9 cellular contexts compared by ENCODE assay signal in genomic region chr22:50262460-50262911, GRCh38. TPM values are rescaled to one million over a fixed set of nuclear protein-coding genes. Genes with fewer than 3 reads are reported as not detected.
DNase-seq lines count a peak whose midpoint lies in the region; ATAC-seq and TF ChIP-seq lines count a peak whose summit lies in the region.
"Had no signal": no experiment of that assay in that cellular context is flagged by ENCODE, and none has a peak within 500 bp of the region (broad histone marks: within the 10 kb centered on the region; RNA-seq: fewer than 3 reads in every experiment).

No MANE protein-coding gene starts in this region.

- no peak for TF ChIP-seq RAD21 in Ishikawa (IDR thresholded peaks at IDR 0.05; ENCODE audit: low read depth)

- intact Hi-C loops in activated T-helper 2 cell treated with anti-CD3 and anti-CD28 coated beads, Interferon-gamma antibody, Interleukin-2, Interleukin-4, amounts not matched to agents 10 μg/mL and 5 μg/mL and 100 μg/mL, durations not matched to agents 14 hours and 24 hours and 36 hours (cut with micrococcal nuclease) = no loop called here

- TF ChIP-seq CTCF in nephron (IDR thresholded peaks at IDR 0.05; ENCODE audit: unreplicated experiment in 3 of 3) = no peak

- H3K27me3 Mint-ChIP-seq in T-helper 1 cell treated with Interleukin-12 subunit alpha and Interleukin-12 subunit beta and Interleukin-4 antibody, amounts not matched to agents 30 μg/mL and 1 μg/mL, for 36 hours (ENCODE audit: low read depth) = peaks cover 10% of the 10 kb centered on the region
- H3K27me3 Mint-ChIP-seq in activated T-helper 2 cell treated with anti-CD3 and anti-CD28 coated beads, Interferon-gamma antibody, Interleukin-2, Interleukin-4, amounts not matched to agents 10 μg/mL and 5 μg/mL and 100 μg/mL, durations not matched to agents 14 hours and 24 hours and 36 hours (ENCODE audit: low read depth) = peaks cover 9% of the 10 kb centered on the region
- H3K27me3 Mint-ChIP-seq in nephron (ENCODE audit: low read depth) = peaks cover 6% of the 10 kb centered on the region

- H3K36me3 Mint-ChIP-seq in T-helper 1 cell treated with Interleukin-12 subunit alpha and Interleukin-12 subunit beta and Interleukin-4 antibody, amounts not matched to agents 30 μg/mL and 1 μg/mL, for 36 hours (ENCODE audit: low read depth) = peaks cover 3% of the 10 kb centered on the region
- no peaks in the 10 kb centered on the region for H3K36me3 Mint-ChIP-seq in activated T-helper 2 cell treated with anti-CD3 and anti-CD28 coated beads, Interferon-gamma antibody, Interleukin-2, Interleukin-4, amounts not matched to agents 10 μg/mL and 5 μg/mL and 100 μg/mL, durations not matched to agents 14 hours and 24 hours and 36 hours (ENCODE audit: low read depth)
- H3K36me3 Mint-ChIP-seq in nephron (ENCODE audit: low read depth) = no peaks in the 10 kb centered on the region

- no peak for TF ChIP-seq EP300 in Ishikawa (IDR thresholded peaks at IDR 0.05; ENCODE audit: borderline replicate concordance)

- peak overlapping the region; percentile 9 for H3K27ac Mint-ChIP-seq in T-helper 1 cell treated with Interleukin-12 subunit alpha and Interleukin-12 subunit beta and Interleukin-4 antibody, amounts not matched to agents 30 μg/mL and 1 μg/mL, for 36 hours
- no peak overlapping the region for H3K27ac Mint-ChIP-seq in activated T-helper 2 cell treated with anti-CD3 and anti-CD28 coated beads, Interferon-gamma antibody, Interleukin-2, Interleukin-4, amounts not matched to agents 10 μg/mL and 5 μg/mL and 100 μg/mL, durations not matched to agents 14 hours and 24 hours and 36 hours
- H3K27ac Mint-ChIP-seq in nephron = no peak overlapping the region

- DNase-seq in T-helper 1 cell (no peak), AG08395 (ENCODE audit: low spot score) (no peak), mucosa of gallbladder (ENCODE audit: low spot score) (no peak)
- DNase-seq in activated T-helper 2 cell treated with anti-CD3 and anti-CD28 coated beads, Interferon-gamma antibody, Interleukin-2, Interleukin-4, amounts not matched to agents 10 μg/mL and 5 μg/mL and 100 μg/mL, durations not matched to agents 14 hours and 24 hours and 36 hours (ENCODE audit: low spot score) = no peak
- DNase-seq: NCI-H2081 treated with DMSO at 0.1 percent for 48 hours had no signal

- H3K4me3 Mint-ChIP-seq in T-helper 1 cell treated with Interleukin-12 subunit alpha and Interleukin-12 subunit beta and Interleukin-4 antibody, amounts not matched to agents 30 μg/mL and 1 μg/mL, for 36 hours = peak overlapping the region; percentile 70
- peak overlapping the region; percentile 69 for H3K4me3 Mint-ChIP-seq in activated T-helper 2 cell treated with anti-CD3 and anti-CD28 coated beads, Interferon-gamma antibody, Interleukin-2, Interleukin-4, amounts not matched to agents 10 μg/mL and 5 μg/mL and 100 μg/mL, durations not matched to agents 14 hours and 24 hours and 36 hours (ENCODE audit: low read depth)
- H3K4me3 Mint-ChIP-seq in nephron = peak overlapping the region; percentile 79 to 82 (median 79)

- peaks cover 4% of the 10 kb centered on the region for H3K4me1 Mint-ChIP-seq in T-helper 1 cell treated with Interleukin-12 subunit alpha and Interleukin-12 subunit beta and Interleukin-4 antibody, amounts not matched to agents 30 μg/mL and 1 μg/mL, for 36 hours (ENCODE audit: low read depth)
- H3K4me1 Mint-ChIP-seq in activated T-helper 2 cell treated with anti-CD3 and anti-CD28 coated beads, Interferon-gamma antibody, Interleukin-2, Interleukin-4, amounts not matched to agents 10 μg/mL and 5 μg/mL and 100 μg/mL, durations not matched to agents 14 hours and 24 hours and 36 hours (ENCODE audit: low read depth) = peaks cover 5% of the 10 kb centered on the region
- no peaks in the 10 kb centered on the region for H3K4me1 Mint-ChIP-seq in nephron

- no peaks in the 10 kb centered on the region for H3K9me3 Mint-ChIP-seq in T-helper 1 cell treated with Interleukin-12 subunit alpha and Interleukin-12 subunit beta and Interleukin-4 antibody, amounts not matched to agents 30 μg/mL and 1 μg/mL, for 36 hours
- no peaks in the 10 kb centered on the region for H3K9me3 Mint-ChIP-seq in activated T-helper 2 cell treated with anti-CD3 and anti-CD28 coated beads, Interferon-gamma antibody, Interleukin-2, Interleukin-4, amounts not matched to agents 10 μg/mL and 5 μg/mL and 100 μg/mL, durations not matched to agents 14 hours and 24 hours and 36 hours
- no peaks in the 10 kb centered on the region for H3K9me3 Mint-ChIP-seq in nephron

- ATAC-seq in HG02571 (IDR thresholded peaks at IDR 0.05; ENCODE audit: unreplicated experiment) = no peak

TF ChIP-seq in Ishikawa, 13 proteins besides CTCF, POLR2A, EP300 and RAD21:
- no peak for TF ChIP-seq NFIC (IDR thresholded peaks at IDR 0.05)
- peak; percentile 69 for TF ChIP-seq ZBTB7A (IDR thresholded peaks at IDR 0.05; ENCODE audit: low read depth)
- TF ChIP-seq USF1 (IDR thresholded peaks at IDR 0.05) = peak; percentile 24; the same call in 1 of the 2 replicates
- TF ChIP-seq TCF12 (IDR thresholded peaks at IDR 0.05; ENCODE audit: low read depth) = 0 out of 2 replicates have a peak, but pooled peaks have one; percentile 48
- no peak for TF ChIP-seq YY1 (IDR thresholded peaks at IDR 0.05; ENCODE audit: low read depth)

RNA-seq across cellular contexts. Expression of gene MAPK12, which starts 1.0 kb away (rescaled TPM):
- total RNA-seq in activated T-helper 2 cell treated with anti-CD3 and anti-CD28 coated beads, Interferon-gamma antibody, Interleukin-2, Interleukin-4, amounts not matched to agents 10 μg/mL and 5 μg/mL and 100 μg/mL, durations not matched to agents 14 hours and 24 hours and 36 hours = 16.3 and 17.6 TPM in 2 replicates
- total RNA-seq in mucosa of gallbladder = 23.2 TPM

RNA-seq across cellular contexts. Expression of gene MAPK11, which starts 7.7 kb away (rescaled TPM):
- total RNA-seq in activated T-helper 2 cell treated with anti-CD3 and anti-CD28 coated beads, Interferon-gamma antibody, Interleukin-2, Interleukin-4, amounts not matched to agents 10 μg/mL and 5 μg/mL and 100 μg/mL, durations not matched to agents 14 hours and 24 hours and 36 hours = 19.0 and 20.9 TPM in 2 replicates
- 16.7 TPM for total RNA-seq in mucosa of gallbladder

RNA-seq across cellular contexts. Expression of gene HDAC10, which starts 11.4 kb away (rescaled TPM):
- total RNA-seq in activated T-helper 2 cell treated with anti-CD3 and anti-CD28 coated beads, Interferon-gamma antibody, Interleukin-2, Interleukin-4, amounts not matched to agents 10 μg/mL and 5 μg/mL and 100 μg/mL, durations not matched to agents 14 hours and 24 hours and 36 hours = 60.0 and 62.9 TPM in 2 replicates
- total RNA-seq in mucosa of gallbladder = 100 TPM

RNA-seq across cellular contexts. Expression of gene TUBGCP6, which starts 17.7 kb away (rescaled TPM):
- total RNA-seq in activated T-helper 2 cell treated with anti-CD3 and anti-CD28 coated beads, Interferon-gamma antibody, Interleukin-2, Interleukin-4, amounts not matched to agents 10 μg/mL and 5 μg/mL and 100 μg/mL, durations not matched to agents 14 hours and 24 hours and 36 hours = 48.8 and 49.6 TPM in 2 replicates
- 64.4 TPM for total RNA-seq in mucosa of gallbladder

RNA-seq across cellular contexts. Expression of gene PLXNB2, which starts 45.0 kb away (rescaled TPM):
- 9.8 and 11.1 TPM in 2 replicates for total RNA-seq in activated T-helper 2 cell treated with anti-CD3 and anti-CD28 coated beads, Interferon-gamma antibody, Interleukin-2, Interleukin-4, amounts not matched to agents 10 μg/mL and 5 μg/mL and 100 μg/mL, durations not matched to agents 14 hours and 24 hours and 36 hours
- total RNA-seq in mucosa of gallbladder = 1,246 TPM
